18 cellular contexts compared by ENCODE assay signal in the genomic region with DNA sequence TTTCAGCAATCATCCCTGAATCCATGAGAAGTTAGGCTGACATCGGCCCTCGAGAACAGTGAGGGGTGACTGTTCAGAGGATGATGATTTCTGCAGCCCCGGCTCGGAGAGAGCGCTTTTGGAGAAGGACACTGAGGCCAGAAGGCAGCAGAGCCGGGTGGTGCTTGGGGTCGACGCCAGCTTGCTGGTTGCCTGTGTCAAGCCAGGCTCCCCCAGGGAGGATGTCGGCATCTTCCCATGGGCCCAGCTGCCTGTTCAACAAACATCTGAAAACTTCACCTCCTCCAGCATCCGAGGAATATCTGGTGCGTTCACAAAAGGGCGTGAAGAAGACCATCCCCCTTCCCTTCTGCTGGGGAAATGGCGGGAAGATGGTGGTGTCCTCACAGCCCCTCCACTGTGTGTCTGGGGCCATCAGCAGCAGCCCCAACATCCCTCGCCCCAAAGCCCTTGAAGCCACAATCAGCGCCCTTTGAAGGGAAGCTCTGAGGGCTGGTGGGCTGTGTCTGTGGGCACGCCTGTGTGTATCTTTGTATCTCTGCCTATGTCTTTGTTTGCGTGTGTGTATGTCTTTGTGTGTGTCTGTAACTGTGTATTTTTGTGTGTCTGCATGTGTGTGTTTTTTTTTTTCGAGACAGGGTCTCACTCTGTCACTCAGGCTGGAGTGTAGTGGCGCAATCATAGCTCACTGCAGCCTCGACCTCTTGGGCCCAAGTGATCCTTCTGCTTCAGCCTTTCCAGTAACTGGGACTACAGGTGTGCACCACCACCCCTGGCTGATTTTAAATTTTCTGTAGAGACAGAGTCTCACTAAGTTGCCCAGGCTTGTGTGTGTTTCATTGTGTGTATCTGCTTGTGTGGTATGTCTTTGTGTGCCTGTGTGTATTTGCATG.
"Had no signal": no experiment of that assay in that cellular context is flagged by ENCODE, and none has a peak within 500 bp of the region (broad histone marks: within the 10 kb centered on the region; RNA-seq: fewer than 3 reads in every experiment).

No MANE protein-coding gene starts in this region.

- H3K4me1 Mint-ChIP-seq: activated CD4-positive, alpha-beta T cell treated with anti-CD3 and anti-CD28 coated beads, Interleukin-2, amount 10 ng/mL, durations not matched to agents 7 days and 5 days; activated naive CD4-positive, alpha-beta T cell treated with anti-CD3 and anti-CD28 coated beads, Interleukin-2, amount 10 ng/mL, durations not matched to agents 7 days and 5 days; activated naive CD8-positive, alpha-beta T cell treated with anti-CD3 and anti-CD28 coated beads, Interleukin-2, amount 50 U/mL, for 24 hours had no signal

- H3K9me3 Mint-ChIP-seq: activated naive CD4-positive, alpha-beta T cell treated with anti-CD3 and anti-CD28 coated beads, Interleukin-2, amount 10 ng/mL, durations not matched to agents 7 days and 5 days; activated T-cell treated with anti-CD3 and anti-CD28 coated beads, Interleukin-2, amount 50 U/mL, for 24 hours; activated T-helper 2 cell treated with anti-CD3 and anti-CD28 coated beads, Interferon-gamma antibody, Interleukin-2, Interleukin-4, amounts not matched to agents 10 μg/mL and 5 μg/mL and 100 μg/mL, durations not matched to agents 14 hours and 24 hours and 36 hours had no signal

- H3K4me3 ChIP-seq: breast epithelium, upper lobe of right lung had no signal

- DNase-seq: activated CD4-positive, alpha-beta T cell treated with anti-CD3 and anti-CD28 coated beads, Interleukin-2, amount 10 ng/mL, durations not matched to agents 7 days and 5 days; activated CD8-positive, alpha-beta T cell treated with anti-CD3 and anti-CD28 coated beads, Interleukin-2, amount 10 ng/mL, durations not matched to agents 7 days and 5 days; activated naive CD4-positive, alpha-beta T cell treated with anti-CD3 and anti-CD28 coated beads, Interleukin-2, amount 10 ng/mL, durations not matched to agents 7 days and 5 days; activated naive CD8-positive, alpha-beta T cell treated with anti-CD3 and anti-CD28 coated beads, Interleukin-2, amount 50 U/mL, for 24 hours; activated T-cell treated with anti-CD3 and anti-CD28 coated beads, Interleukin-2, amount 50 U/mL, for 24 hours; cortex of kidney; effector CD4-positive, alpha-beta T cell; glutamatergic neuron; hippocampal formation; left cardiac atrium; stimulated activated CD8-positive, alpha-beta memory T cell treated with anti-CD3 and anti-CD28 coated beads, Interleukin-4, amount 100 ng/mL, for 48 hours; stimulated activated naive CD4-positive, alpha-beta T cell; upper lobe of right lung had no signal

- H3K27ac Mint-ChIP-seq: activated CD4-positive, alpha-beta T cell treated with anti-CD3 and anti-CD28 coated beads, Interleukin-2, amount 10 ng/mL, durations not matched to agents 7 days and 5 days; activated CD8-positive, alpha-beta T cell treated with anti-CD3 and anti-CD28 coated beads, Interleukin-2, amount 10 ng/mL, durations not matched to agents 7 days and 5 days; activated naive CD4-positive, alpha-beta T cell treated with anti-CD3 and anti-CD28 coated beads, Interleukin-2, amount 10 ng/mL, durations not matched to agents 7 days and 5 days; activated naive CD8-positive, alpha-beta T cell treated with anti-CD3 and anti-CD28 coated beads, Interleukin-2, amount 50 U/mL, for 24 hours; activated T-cell treated with anti-CD3 and anti-CD28 coated beads, Interleukin-2, amount 50 U/mL, for 24 hours; activated T-helper 2 cell treated with anti-CD3 and anti-CD28 coated beads, Interferon-gamma antibody, Interleukin-2, Interleukin-4, amounts not matched to agents 10 μg/mL and 5 μg/mL and 100 μg/mL, durations not matched to agents 14 hours and 24 hours and 36 hours had no signal

- H3K4me3 Mint-ChIP-seq: activated CD4-positive, alpha-beta T cell treated with anti-CD3 and anti-CD28 coated beads, Interleukin-2, amount 10 ng/mL, durations not matched to agents 7 days and 5 days; activated CD8-positive, alpha-beta T cell treated with anti-CD3 and anti-CD28 coated beads, Interleukin-2, amount 10 ng/mL, durations not matched to agents 7 days and 5 days; activated naive CD4-positive, alpha-beta T cell treated with anti-CD3 and anti-CD28 coated beads, Interleukin-2, amount 10 ng/mL, durations not matched to agents 7 days and 5 days; activated naive CD8-positive, alpha-beta T cell treated with anti-CD3 and anti-CD28 coated beads, Interleukin-2, amount 50 U/mL, for 24 hours; activated T-cell treated with anti-CD3 and anti-CD28 coated beads, Interleukin-2, amount 50 U/mL, for 24 hours had no signal

- H3K9ac ChIP-seq: parathyroid adenoma had no signal

- H3K27ac ChIP-seq: breast epithelium, parathyroid adenoma, upper lobe of right lung had no signal

- H3K79me2 ChIP-seq: parathyroid adenoma had no signal

- ATAC-seq: activated CD4-positive, CD25-positive, alpha-beta regulatory T cell treated with anti-CD3 and anti-CD28 coated beads, Interleukin-2, amount 50 U/mL, for 24 hours; activated CD8-positive, alpha-beta T cell treated with anti-CD3 and anti-CD28 coated beads, Interleukin-2, amount 10 ng/mL, durations not matched to agents 7 days and 5 days; activated naive CD8-positive, alpha-beta T cell treated with anti-CD3 and anti-CD28 coated beads, Interleukin-2, amount 50 U/mL, for 24 hours; left cardiac atrium; upper lobe of right lung had no signal

- H3K4me1 ChIP-seq: breast epithelium, parathyroid adenoma had no signal

- H3K36me3 Mint-ChIP-seq: activated naive CD4-positive, alpha-beta T cell treated with anti-CD3 and anti-CD28 coated beads, Interleukin-2, amount 10 ng/mL, durations not matched to agents 7 days and 5 days had no signal

- H3K36me3 ChIP-seq: breast epithelium, upper lobe of right lung had no signal

- H3K27me3 ChIP-seq: breast epithelium, upper lobe of right lung had no signal

- H2AFZ ChIP-seq: parathyroid adenoma had no signal

- FAIRE-seq: islet of Langerhans had no signal
